Comparison of ENCODE assay signal across 28 cellular contexts in genomic region chr7:44086627-44087026, GRCh38. TPM values are rescaled to one million over a fixed set of nuclear protein-coding genes. Genes with fewer than 3 reads are reported as not detected.
DNase-seq lines count a peak whose midpoint lies in the region; ATAC-seq and TF ChIP-seq lines count a peak whose summit lies in the region.
"Had no signal": no experiment of that assay in that cellular context is flagged by ENCODE, and none has a peak within 500 bp of the region (broad histone marks: within the 10 kb centered on the region; RNA-seq: fewer than 3 reads in every experiment).

No MANE protein-coding gene starts in this region.

- H3K27ac Mint-ChIP-seq in HFFc6 (peak overlapping the region; percentile 99), glutamatergic neuron (ENCODE audit: unreplicated experiment) (no peak overlapping the region)
- no peak overlapping the region for H3K27ac Mint-ChIP-seq in activated CD4-positive, alpha-beta memory T cell treated with anti-CD3 and anti-CD28 coated beads, Interleukin-2, amount 10 ng/mL, durations not matched to agents 7 days and 5 days
- H3K27ac Mint-ChIP-seq in effector memory CD8-positive, alpha-beta T cell, result peak overlapping the region in 1 of 2 donors; percentile 16
- H3K27ac Mint-ChIP-seq: activated T-cell treated with anti-CD3 and anti-CD28 coated beads, Interleukin-2, amount 50 U/mL, for 72 hours; CD4-positive, alpha-beta T cell; stimulated activated naive CD8-positive, alpha-beta T cell treated with anti-CD3 and anti-CD28 coated beads, Interleukin-15, Interleukin-2, amounts not matched to agents 100 ng/mL and 50 ng/mL, for 24 hours; WTC11 had no signal

- POLR2A ChIA-PET in activated CD4-positive, alpha-beta memory T cell treated with anti-CD3 and anti-CD28 coated beads, Interleukin-2, amount 10 ng/mL, durations not matched to agents 7 days and 5 days (lab: Charles Lee), result no interaction called here

- no peaks in the 10 kb centered on the region for H3K36me3 Mint-ChIP-seq in HFFc6 (ENCODE audit: low read depth)
- H3K36me3 Mint-ChIP-seq in glutamatergic neuron (ENCODE audit: unreplicated experiment), result no peaks in the 10 kb centered on the region
- no peaks in the 10 kb centered on the region for H3K36me3 Mint-ChIP-seq in activated CD4-positive, alpha-beta memory T cell treated with anti-CD3 and anti-CD28 coated beads, Interleukin-2, amount 10 ng/mL, durations not matched to agents 7 days and 5 days (ENCODE audit: low read depth)
- H3K36me3 Mint-ChIP-seq in effector memory CD8-positive, alpha-beta T cell (ENCODE audit: insufficient read depth), result peaks cover 9% of the 10 kb centered on the region
- H3K36me3 Mint-ChIP-seq: WTC11 had no signal

- no peak for ATAC-seq in effector memory CD8-positive, alpha-beta T cell (replicated peaks)
- ATAC-seq: activated T-cell treated with anti-CD3 and anti-CD28 coated beads, Interleukin-2, amount 50 U/mL, for 72 hours; foreskin keratinocyte; left colon; WTC11 had no signal

- H3K4me3 ChIP-seq in ascending aorta (no peak overlapping the region), tibial artery (no peak overlapping the region)
- H3K4me3 ChIP-seq: adrenal gland, PC-9, tibial nerve had no signal

- peaks cover 3% of the 10 kb centered on the region for H3K27me3 Mint-ChIP-seq in HFFc6 (ENCODE audit: insufficient read depth)
- H3K27me3 Mint-ChIP-seq in glutamatergic neuron (ENCODE audit: unreplicated experiment), result peaks cover 6% of the 10 kb centered on the region
- H3K27me3 Mint-ChIP-seq in activated CD4-positive, alpha-beta memory T cell treated with anti-CD3 and anti-CD28 coated beads, Interleukin-2, amount 10 ng/mL, durations not matched to agents 7 days and 5 days, result no peaks in the 10 kb centered on the region
- H3K27me3 Mint-ChIP-seq in effector memory CD8-positive, alpha-beta T cell, result peaks cover 5 to 9% of the 10 kb centered on the region in 2 donors
- H3K27me3 Mint-ChIP-seq: CD4-positive, alpha-beta T cell; naive B cell; stimulated activated naive CD8-positive, alpha-beta T cell treated with anti-CD3 and anti-CD28 coated beads, Interleukin-15, Interleukin-2, amounts not matched to agents 100 ng/mL and 50 ng/mL, for 24 hours had no signal

- intact Hi-C loops in ascending aorta (cut with DNase I) (no loop called here), tibial artery (cut with DNase I; ENCODE audit: low total_unique reads) (no loop called here)

- H3K9me3 ChIP-seq in ascending aorta (no peaks in the 10 kb centered on the region), tibial artery (no peaks in the 10 kb centered on the region)
- H3K9me3 ChIP-seq: adrenal gland, tibial nerve had no signal

- peaks cover 76% of the 10 kb centered on the region for H3K4me1 Mint-ChIP-seq in HFFc6 (ENCODE audit: low read depth)
- no peaks in the 10 kb centered on the region for H3K4me1 Mint-ChIP-seq in glutamatergic neuron (ENCODE audit: low read depth, unreplicated experiment)
- H3K4me1 Mint-ChIP-seq in activated CD4-positive, alpha-beta memory T cell treated with anti-CD3 and anti-CD28 coated beads, Interleukin-2, amount 10 ng/mL, durations not matched to agents 7 days and 5 days, result peaks cover 13% of the 10 kb centered on the region
- H3K4me1 Mint-ChIP-seq in effector memory CD8-positive, alpha-beta T cell (ENCODE audit: low read depth in 2 of 2), result peaks cover 3 to 7% of the 10 kb centered on the region in 2 donors

- CTCF ChIA-PET in activated CD4-positive, alpha-beta memory T cell treated with anti-CD3 and anti-CD28 coated beads, Interleukin-2, amount 10 ng/mL, durations not matched to agents 7 days and 5 days (lab: Charles Lee), result no interaction called here

- H3K4me1 ChIP-seq in ascending aorta (peaks cover 34 to 73% of the 10 kb centered on the region in 2 donors), tibial artery (peaks cover 0 to 91% (median 76%) of the 10 kb centered on the region in 4 donors)

- H3K27ac ChIP-seq in ascending aorta, result peak overlapping the region; percentile 91 to 100
- H3K27ac ChIP-seq in tibial artery, result peak overlapping the region; percentile 93 to 98
- H3K27ac ChIP-seq: foreskin keratinocyte, HL-60, PC-9 had no signal

- H3K9me3 Mint-ChIP-seq in HFFc6 (no peaks in the 10 kb centered on the region), glutamatergic neuron (ENCODE audit: unreplicated experiment) (peaks cover 9% of the 10 kb centered on the region)
- no peaks in the 10 kb centered on the region for H3K9me3 Mint-ChIP-seq in activated CD4-positive, alpha-beta memory T cell treated with anti-CD3 and anti-CD28 coated beads, Interleukin-2, amount 10 ng/mL, durations not matched to agents 7 days and 5 days
- no peaks in the 10 kb centered on the region for H3K9me3 Mint-ChIP-seq in effector memory CD8-positive, alpha-beta T cell
- H3K9me3 Mint-ChIP-seq: activated T-cell treated with anti-CD3 and anti-CD28 coated beads, Interleukin-2, amount 50 U/mL, for 72 hours; CD4-positive, alpha-beta T cell; stimulated activated naive CD8-positive, alpha-beta T cell treated with anti-CD3 and anti-CD28 coated beads, Interleukin-15, Interleukin-2, amounts not matched to agents 100 ng/mL and 50 ng/mL, for 24 hours; WTC11 had no signal

- DNase-seq in HFFc6, result no peak
- DNase-seq in ascending aorta (ENCODE audit: low spot score in 2 of 2), result no peak
- DNase-seq in glutamatergic neuron, result no peak
- DNase-seq in tibial artery, result no peak
- no peak for DNase-seq in activated CD4-positive, alpha-beta memory T cell treated with anti-CD3 and anti-CD28 coated beads, Interleukin-2, amount 10 ng/mL, durations not matched to agents 7 days and 5 days
- DNase-seq in mucosa of gallbladder (ENCODE audit: low spot score), result no peak
- DNase-seq in effector memory CD8-positive, alpha-beta T cell, result no peak
- DNase-seq: activated CD4-positive, alpha-beta T cell treated with anti-CD3 and anti-CD28 coated beads, Interleukin-2, amount 50 U/mL, for 1 hour; activated naive CD4-positive, alpha-beta T cell treated with Interleukin-2 at 50 U/mL for 16 hours; activated T-cell treated with anti-CD3 and anti-CD28 coated beads, Interleukin-2, amount 50 U/mL, for 72 hours; adrenal gland; CD4-positive, alpha-beta T cell; effector CD4-positive, alpha-beta T cell; foreskin keratinocyte; left colon; naive B cell; NCI-H1048; NCI-H1694; NCI-H510A treated with DMSO at 0.1 percent for 48 hours; nucleus accumbens; PC-9; SHP77 treated with DMSO at 0.1 percent for 48 hours; small intestine had no signal

- H3K27me3 ChIP-seq in ascending aorta (no peaks in the 10 kb centered on the region), tibial artery (no peaks in the 10 kb centered on the region)
- H3K27me3 ChIP-seq: adrenal gland, foreskin keratinocyte, tibial nerve had no signal

- H3K36me3 ChIP-seq in ascending aorta (no peaks in the 10 kb centered on the region), tibial artery (no peaks in the 10 kb centered on the region)
- H3K36me3 ChIP-seq: adrenal gland, tibial nerve had no signal

- TF ChIP-seq CTCF in HFFc6 (IDR thresholded peaks at IDR 0.05) (no peak), ascending aorta (IDR thresholded peaks at IDR 0.05) (no peak), glutamatergic neuron (IDR thresholded peaks at IDR 0.05; ENCODE audit: partially characterized antibody, unreplicated experiment) (no peak), tibial artery (IDR thresholded peaks at IDR 0.05) (no peak)

- H3K4me3 Mint-ChIP-seq in HFFc6, result no peak overlapping the region
- H3K4me3 Mint-ChIP-seq in glutamatergic neuron (ENCODE audit: unreplicated experiment), result peak overlapping the region; percentile 13
- no peak overlapping the region for H3K4me3 Mint-ChIP-seq in activated CD4-positive, alpha-beta memory T cell treated with anti-CD3 and anti-CD28 coated beads, Interleukin-2, amount 10 ng/mL, durations not matched to agents 7 days and 5 days
- no peak overlapping the region for H3K4me3 Mint-ChIP-seq in effector memory CD8-positive, alpha-beta T cell
- H3K4me3 Mint-ChIP-seq: activated T-cell treated with anti-CD3 and anti-CD28 coated beads, Interleukin-2, amount 50 U/mL, for 72 hours; CD4-positive, alpha-beta T cell; naive B cell; stimulated activated naive CD8-positive, alpha-beta T cell treated with anti-CD3 and anti-CD28 coated beads, Interleukin-15, Interleukin-2, amounts not matched to agents 100 ng/mL and 50 ng/mL, for 24 hours; WTC11 had no signal

RNA-seq across cellular contexts. Expression of gene POLM, which starts 4.3 kb away (rescaled TPM):
- 10 to 100 TPM; 11.4 to 14.3 (median 12.1) TPM for total RNA-seq in HFFc6 (2021; fragmentation: NEBNext Ultra II Directional; extraction: Animal tissue kit (Norgen Biotek cat#: 25700))
- 58.8 TPM for total RNA-seq in ascending aorta
- total RNA-seq in glutamatergic neuron (ENCODE audit: unreplicated experiment), result 28.8 TPM
- 10 to 100 TPM; 29.4 to 30.7 TPM for total RNA-seq in activated CD4-positive, alpha-beta memory T cell treated with anti-CD3 and anti-CD28 coated beads, Interleukin-2, amount 10 ng/mL, durations not matched to agents 7 days and 5 days
- total RNA-seq in mucosa of gallbladder, result 44.1 TPM

RNA-seq across cellular contexts. Expression of gene AEBP1, which starts 17.5 kb away (rescaled TPM):
- 10 to 100 TPM; 69.7 to 83.2 (median 76.4) TPM for total RNA-seq in HFFc6 (2021; fragmentation: NEBNext Ultra II Directional; extraction: Animal tissue kit (Norgen Biotek cat#: 25700))
- total RNA-seq in ascending aorta, result 1,349 TPM
- 35.4 TPM for total RNA-seq in glutamatergic neuron (ENCODE audit: unreplicated experiment)
- total RNA-seq in activated CD4-positive, alpha-beta memory T cell treated with anti-CD3 and anti-CD28 coated beads, Interleukin-2, amount 10 ng/mL, durations not matched to agents 7 days and 5 days, result under 1 TPM; 0.30 to 0.38 TPM
- total RNA-seq in mucosa of gallbladder, result 107 TPM

RNA-seq across cellular contexts. Expression of gene PGAM2, which starts 21.3 kb away (rescaled TPM):
- total RNA-seq in HFFc6 (2021; fragmentation: NEBNext Ultra II Directional; extraction: Animal tissue kit (Norgen Biotek cat#: 25700)), result under 1 TPM in 4 of 6 experiments, not detected in 2; 0.26 to 0.51 (median 0.35) TPM
- total RNA-seq in ascending aorta (not detected), glutamatergic neuron (ENCODE audit: unreplicated experiment) (13.3 TPM), mucosa of gallbladder (12.9 TPM)
- total RNA-seq in activated CD4-positive, alpha-beta memory T cell treated with anti-CD3 and anti-CD28 coated beads, Interleukin-2, amount 10 ng/mL, durations not matched to agents 7 days and 5 days, result under 1 TPM in 1 of 2 experiments, not detected in 1; 0.43 TPM
- total RNA-seq: epithelial cell of proximal tubule had no signal

RNA-seq across cellular contexts. Expression of gene POLD2, which starts 36.7 kb away (rescaled TPM):
- total RNA-seq in HFFc6 (2021; fragmentation: NEBNext Ultra II Directional; extraction: Animal tissue kit (Norgen Biotek cat#: 25700)), result 100 to 1,000 TPM; 154 to 210 (median 183) TPM
- total RNA-seq in ascending aorta, result 97.0 TPM
- 71.2 TPM for total RNA-seq in glutamatergic neuron (ENCODE audit: unreplicated experiment)
- total RNA-seq in activated CD4-positive, alpha-beta memory T cell treated with anti-CD3 and anti-CD28 coated beads, Interleukin-2, amount 10 ng/mL, durations not matched to agents 7 days and 5 days, result 10 to 100 TPM; 82.3 to 84.6 TPM
- total RNA-seq in mucosa of gallbladder, result 81.6 TPM

RNA-seq across cellular contexts. Expression of gene DBNL, which starts 42.1 kb away (rescaled TPM):
- total RNA-seq in HFFc6 (2021; fragmentation: NEBNext Ultra II Directional; extraction: Animal tissue kit (Norgen Biotek cat#: 25700)), result 100 to 1,000 TPM; 146 to 167 (median 153) TPM
- total RNA-seq in ascending aorta, result 177 TPM
- 154 TPM for total RNA-seq in glutamatergic neuron (ENCODE audit: unreplicated experiment)
- 100 to 1,000 TPM; 175 to 176 TPM for total RNA-seq in activated CD4-positive, alpha-beta memory T cell treated with anti-CD3 and anti-CD28 coated beads, Interleukin-2, amount 10 ng/mL, durations not matched to agents 7 days and 5 days
- total RNA-seq in mucosa of gallbladder, result 147 TPM

Comparison
In these comparisons a context has a peak if more than half of its experiments do, and no peak if none do; other contexts are left out.
1. RNA of gene AEBP1, which starts 17.5 kb away (total RNA-seq): 1,349 TPM in ascending aorta (single experiment), 107 TPM in mucosa of gallbladder (single experiment), 69.7 to 83.2 TPM in HFFc6 and 35.4 TPM in glutamatergic neuron (single experiment); 0.30 to 0.38 TPM in activated CD4-positive, alpha-beta memory T cell treated with anti-CD3 and anti-CD28 coated beads, Interleukin-2, amount 10 ng/mL, durations not matched to agents 7 days and 5 days; every median in the first group is over 10 times any median in the second.